ENCODE assay signal across 25 cellular contexts in the genomic region with DNA sequence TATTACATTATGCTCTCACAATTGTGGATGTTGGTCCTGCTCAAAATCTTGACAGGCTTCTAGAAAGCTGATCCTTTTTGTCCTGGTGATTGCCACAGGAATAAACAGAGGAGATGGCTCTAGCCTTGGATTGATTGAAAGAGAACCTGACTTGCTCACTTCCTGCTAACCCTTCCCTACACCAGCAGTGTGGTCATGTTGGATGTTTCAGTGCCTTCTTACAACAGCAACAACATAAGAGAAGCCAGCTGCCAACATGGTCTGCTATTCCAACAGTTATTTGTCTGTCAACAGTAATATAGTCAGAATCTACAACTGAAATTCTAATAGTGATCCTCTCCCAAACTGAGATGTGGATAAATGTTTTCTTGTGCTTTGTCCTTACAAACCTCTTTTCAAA.
A peak's percentile ranks its signal among the peaks of the same experiment; 100 is the strongest.
DNase-seq lines count a peak whose midpoint lies in the region; ATAC-seq and TF ChIP-seq lines count a peak whose summit lies in the region.
"Had no signal": no experiment of that assay in that cellular context is flagged by ENCODE, and none has a peak within 500 bp of the region (broad histone marks: within the 10 kb centered on the region; RNA-seq: fewer than 3 reads in every experiment).

No MANE protein-coding gene starts in this region.

- no peak for ATAC-seq in GM21717 (IDR thresholded peaks at IDR 0.05; ENCODE audit: unreplicated experiment)

- no peak overlapping the region for H3K4me3 Mint-ChIP-seq in activated naive CD4-positive, alpha-beta T cell treated with anti-CD3 and anti-CD28 coated beads for 36 hours
- H3K4me3 Mint-ChIP-seq: CD4-positive, CD25-positive, alpha-beta regulatory T cell; T-helper 1 cell treated with Interleukin-12 subunit alpha and Interleukin-12 subunit beta and Interleukin-4 antibody, amounts not matched to agents 30 μg/mL and 1 μg/mL, for 36 hours had no signal

- no peaks in the 10 kb centered on the region for H3K4me1 Mint-ChIP-seq in activated naive CD4-positive, alpha-beta T cell treated with anti-CD3 and anti-CD28 coated beads for 36 hours (ENCODE audit: low read depth)
- H3K4me1 Mint-ChIP-seq: CD4-positive, CD25-positive, alpha-beta regulatory T cell had no signal

- CTCF ChIA-PET in activated naive CD4-positive, alpha-beta T cell treated with anti-CD3 and anti-CD28 coated beads for 36 hours (lab: Charles Lee): no interaction called here

- no peaks in the 10 kb centered on the region for H3K27me3 Mint-ChIP-seq in activated naive CD4-positive, alpha-beta T cell treated with anti-CD3 and anti-CD28 coated beads for 36 hours (ENCODE audit: low read depth)
- H3K27me3 Mint-ChIP-seq: CD4-positive, CD25-positive, alpha-beta regulatory T cell; progenitor cell of endocrine pancreas had no signal

- intact Hi-C loops in activated naive CD4-positive, alpha-beta T cell treated with anti-CD3 and anti-CD28 coated beads for 36 hours (cut with micrococcal nuclease): no loop called here

- no peak overlapping the region for H3K4me3 ChIP-seq in fibroblast of mammary gland (ENCODE audit: control insufficient read depth, low read depth, low read length)
- H3K4me3 ChIP-seq: smooth muscle cell had no signal

- peak; percentile 15 for DNase-seq in DMS53 treated with DMSO at 0.1 percent for 48 hours (lab: John Stamatoyannopoulos, UW; ENCODE audit: unreplicated experiment)
- peak; percentile 43 for DNase-seq in NCI-H69 (lab: John Stamatoyannopoulos, UW)
- DNase-seq in fibroblast of mammary gland (ENCODE audit: low read depth): peak; percentile 58
- peak; percentile 43 for DNase-seq in myocyte (ENCODE audit: low read depth)
- no peak for DNase-seq in hippocampal formation (lab: John Stamatoyannopoulos, UW)
- no peak for DNase-seq in NCI-H446 (lab: John Stamatoyannopoulos, UW)
- DNase-seq in activated naive CD4-positive, alpha-beta T cell treated with anti-CD3 and anti-CD28 coated beads for 36 hours: no peak
- DNase-seq: activated CD4-positive, alpha-beta T cell treated with anti-CD3 and anti-CD28 coated beads, Interleukin-2, amount 50 U/mL, for 1 hour; activated CD8-positive, alpha-beta memory T cell treated with anti-CD3 and anti-CD28 coated beads, Interleukin-2, amount 50 U/mL, for 48 hours; activated effector memory CD4-positive, alpha-beta T cell treated with anti-CD3 and anti-CD28 coated beads, Interleukin-2, amount 50 U/mL, for 16 hours; amygdala; CD4-positive, CD25-positive, alpha-beta regulatory T cell; cerebellar nuclear complex; DND-41; effector CD8-positive, alpha-beta T cell; hypothalamus; Karpas-422; NCI-H1417 treated with DMSO at 0.1 percent for 48 hours; NCI-H526 treated with DMSO at 0.1 percent for 48 hours; SIG-M5; stimulated activated CD4-positive, alpha-beta T cell treated with anti-CD3 and anti-CD28 coated beads, Interleukin-4, amount 100 ng/mL, for 24 hours had no signal

- no peaks in the 10 kb centered on the region for H3K9me3 Mint-ChIP-seq in activated naive CD4-positive, alpha-beta T cell treated with anti-CD3 and anti-CD28 coated beads for 36 hours

- TF ChIP-seq CTCF in fibroblast of mammary gland (conservative IDR thresholded peaks at IDR 0.05; ENCODE audit: control insufficient read depth, insufficient read depth, low read depth, low read length): no peak

- no peak overlapping the region for H3K27ac Mint-ChIP-seq in activated naive CD4-positive, alpha-beta T cell treated with anti-CD3 and anti-CD28 coated beads for 36 hours
- H3K27ac Mint-ChIP-seq: CD4-positive, CD25-positive, alpha-beta regulatory T cell; progenitor cell of endocrine pancreas; T-helper 1 cell treated with Interleukin-12 subunit alpha and Interleukin-12 subunit beta and Interleukin-4 antibody, amounts not matched to agents 30 μg/mL and 1 μg/mL, for 36 hours had no signal

- H3K36me3 Mint-ChIP-seq in activated naive CD4-positive, alpha-beta T cell treated with anti-CD3 and anti-CD28 coated beads for 36 hours (ENCODE audit: low read depth): peaks cover 11% of the 10 kb centered on the region

Comparison
In these comparisons a context has a peak if more than half of its experiments do, and no peak if none do; other contexts are left out.
1. DNase-seq: peak in DMS53 treated with DMSO at 0.1 percent for 48 hours (single experiment), NCI-H69 (single experiment), fibroblast of mammary gland (single experiment) and myocyte (single experiment); none in hippocampal formation (0 of 2), NCI-H446 (0 of 2) and activated naive CD4-positive, alpha-beta T cell treated with anti-CD3 and anti-CD28 coated beads for 36 hours (single experiment).